In genomic region chr21:46662367-46662654, GRCh38 we compare ENCODE assay signal across 1 cellular context.
TF ChIP-seq lines count a peak whose summit lies in the region.

No MANE protein-coding gene starts in this region.

TF ChIP-seq in SK-N-SH, 30 proteins besides CTCF, POLR2A, EP300 and RAD21 (continued from another document):
- TF ChIP-seq, protein P1, sequence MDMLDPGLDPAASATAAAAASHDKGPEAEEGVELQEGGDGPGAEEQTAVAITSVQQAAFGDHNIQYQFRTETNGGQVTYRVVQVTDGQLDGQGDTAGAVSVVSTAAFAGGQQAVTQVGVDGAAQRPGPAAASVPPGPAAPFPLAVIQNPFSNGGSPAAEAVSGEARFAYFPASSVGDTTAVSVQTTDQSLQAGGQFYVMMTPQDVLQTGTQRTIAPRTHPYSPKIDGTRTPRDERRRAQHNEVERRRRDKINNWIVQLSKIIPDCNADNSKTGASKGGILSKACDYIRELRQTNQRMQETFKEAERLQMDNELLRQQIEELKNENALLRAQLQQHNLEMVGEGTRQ (IDR thresholded peaks at IDR 0.05; ENCODE audit: borderline replicate concordance, low read depth, low read length), result no peak
- TF ChIP-seq SIN3A (IDR thresholded peaks at IDR 0.05; ENCODE audit: borderline replicate concordance, low read depth, low read length) (no peak), CHD2 (IDR thresholded peaks at IDR 0.05; ENCODE audit: low read length, partially characterized antibody) (no peak), POLR2AphosphoS5 (IDR thresholded peaks at IDR 0.05; ENCODE audit: low read depth, low read length) (no peak), IRF3 (IDR thresholded peaks at IDR 0.05; ENCODE audit: low read depth, low read length) (no peak), JUND (IDR thresholded peaks at IDR 0.05) (no peak), EZH2phosphoT487 (IDR thresholded peaks at IDR 0.05; ENCODE audit: borderline replicate concordance, low read depth) (no peak), GATA2 (CRISPR knock-in tag; IDR thresholded peaks at IDR 0.05) (no peak), MXI1 (IDR thresholded peaks at IDR 0.05; ENCODE audit: low read depth, low read length) (no peak), YY1 (IDR thresholded peaks at IDR 0.05; ENCODE audit: low read depth) (no peak), NFIC (IDR thresholded peaks at IDR 0.05; ENCODE audit: borderline replicate concordance) (no peak), MEF2A (IDR thresholded peaks at IDR 0.05; ENCODE audit: borderline replicate concordance, low read depth) (no peak), FOSL2 (IDR thresholded peaks at IDR 0.05; ENCODE audit: borderline replicate concordance, low read depth) (no peak), FOXM1 (IDR thresholded peaks at IDR 0.05; ENCODE audit: low read depth) (no peak)
